ENCODE assay signal across 3 cellular contexts in genomic region chr5:179271821-179272325, GRCh38.
TF ChIP-seq lines count a peak whose summit lies in the region.

No MANE protein-coding gene starts in this region.

TF ChIP-seq in SK-N-SH, 30 proteins besides CTCF, POLR2A, EP300 and RAD21:
- TF ChIP-seq ELF1 (IDR thresholded peaks at IDR 0.05) (no peak), NRF1 (IDR thresholded peaks at IDR 0.05; ENCODE audit: low read depth, low read length) (no peak), TEAD4 (IDR thresholded peaks at IDR 0.05; ENCODE audit: borderline replicate concordance, insufficient read depth) (no peak), USF1 (IDR thresholded peaks at IDR 0.05; ENCODE audit: borderline replicate concordance, low read depth) (no peak), RCOR1 (IDR thresholded peaks at IDR 0.05; ENCODE audit: low read length) (no peak), GABPA (IDR thresholded peaks at IDR 0.05; ENCODE audit: low read depth) (no peak), MEF2A (IDR thresholded peaks at IDR 0.05; ENCODE audit: borderline replicate concordance, low read depth) (no peak), SIN3A (IDR thresholded peaks at IDR 0.05; ENCODE audit: borderline replicate concordance, low read depth, low read length) (no peak), USF2 (IDR thresholded peaks at IDR 0.05; ENCODE audit: borderline replicate concordance, low read depth, low read length) (no peak), NFIC (IDR thresholded peaks at IDR 0.05; ENCODE audit: borderline replicate concordance) (no peak), YY1 (IDR thresholded peaks at IDR 0.05; ENCODE audit: low read depth) (no peak)
TF ChIP-seq in SK-N-SH: peak in this region for 0.

TF ChIP-seq in SK-N-SH treated with all-trans-retinoic acid at 6 μM for 48 hours, 23 proteins besides CTCF, POLR2A, EP300 and RAD21:
- TF ChIP-seq ZNF70 (CRISPR knock-in tag; IDR thresholded peaks at IDR 0.05) (no peak), ZC3H10 (CRISPR knock-in tag; IDR thresholded peaks at IDR 0.05) (no peak), ZNF565 (CRISPR knock-in tag; conservative IDR thresholded peaks at IDR 0.05; ENCODE audit: low read depth) (no peak), CSRNP3 (CRISPR knock-in tag; IDR thresholded peaks at IDR 0.05) (no peak), ISL1 (CRISPR knock-in tag; IDR thresholded peaks at IDR 0.05) (no peak), BACH2 (CRISPR knock-in tag; IDR thresholded peaks at IDR 0.05; ENCODE audit: borderline replicate concordance) (no peak)

TF ChIP-seq in H1, 55 proteins besides CTCF, POLR2A, EP300 and RAD21:
- TF ChIP-seq TAF7 (optimal IDR thresholded peaks at IDR 0.05; ENCODE audit: borderline replicate concordance, low read depth, low read length) (no peak), CHD1 (IDR thresholded peaks at IDR 0.05; ENCODE audit: low read depth, low read length) (no peak), SP4 (IDR thresholded peaks at IDR 0.05; ENCODE audit: low read length) (no peak), GTF2F1 (IDR thresholded peaks at IDR 0.05; ENCODE audit: borderline replicate concordance, low read depth, low read length) (no peak), EGR1 (IDR thresholded peaks at IDR 0.05; ENCODE audit: borderline replicate concordance, low read depth, low read length) (no peak), ATF2 (IDR thresholded peaks at IDR 0.05; ENCODE audit: low read length) (no peak), SUZ12 (IDR thresholded peaks at IDR 0.05; ENCODE audit: low read length) (no peak), BRCA1 (IDR thresholded peaks at IDR 0.05; ENCODE audit: low read depth, low read length) (no peak), SIN3A (conservative IDR thresholded peaks at IDR 0.05 in 1 of 2, IDR thresholded peaks at IDR 0.05 in 1 of 2; ENCODE audit: low read depth in 1 of 2, low read length in 2 of 2) (no peak)
